Comparison of ENCODE assay signal across 1 cellular context in the genomic region with DNA sequence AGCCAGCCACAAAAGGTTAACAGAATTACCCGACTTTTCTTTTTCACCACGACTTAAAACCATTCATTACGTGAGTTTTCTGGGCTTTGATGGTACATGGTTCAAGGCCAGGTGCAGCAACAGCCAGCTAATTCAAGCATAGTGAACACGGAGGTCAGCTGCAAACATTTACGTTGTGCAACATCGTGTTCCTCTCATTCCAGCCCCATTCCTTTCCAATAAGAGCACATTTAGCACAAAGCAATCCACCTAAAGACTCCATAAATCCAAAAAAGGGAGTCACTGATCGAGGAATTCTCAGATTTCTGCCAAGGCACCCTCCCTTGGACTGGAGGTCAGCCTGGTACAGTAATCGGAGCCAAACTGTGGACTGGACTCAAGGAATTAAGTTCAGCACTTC.
TF ChIP-seq lines count a peak whose summit lies in the region.

No MANE protein-coding gene starts in this region.

TF ChIP-seq in HepG2, 621 proteins besides CTCF, POLR2A, EP300 and RAD21 (continued from another document and continues in another):
- TF ChIP-seq BRF2 (CRISPR knock-in tag; IDR thresholded peaks at IDR 0.05) (peak; percentile 55; the same call in 1 of the 2 replicates), SSRP1 (CRISPR knock-in tag; IDR thresholded peaks at IDR 0.05) (peak; percentile 89; the same call in 1 of the 2 replicates), ZNF3 (CRISPR knock-in tag; IDR thresholded peaks at IDR 0.05) (no peak), POLR2AphosphoS2 (IDR thresholded peaks at IDR 0.05; ENCODE audit: low read depth, low read length) (no peak), IRX3 (CRISPR knock-in tag; IDR thresholded peaks at IDR 0.05; ENCODE audit: borderline replicate concordance, low read depth) (0 out of 2 replicates have a peak, but pooled peaks have one; percentile 44), ZNF547 (CRISPR knock-in tag; IDR thresholded peaks at IDR 0.05) (no peak), ZBTB25 (CRISPR knock-in tag; IDR thresholded peaks at IDR 0.05) (0 out of 2 replicates have a peak, but pooled peaks have one; percentile 54), ZNF33B (CRISPR knock-in tag; IDR thresholded peaks at IDR 0.05) (no peak), ZBTB43 (CRISPR knock-in tag; conservative IDR thresholded peaks at IDR 0.05) (peak; percentile 87), CEBPB (IDR thresholded peaks at IDR 0.05; ENCODE audit: borderline replicate concordance, low read depth, low read length) (peak; percentile 99), ZBTB7B (CRISPR knock-in tag; IDR thresholded peaks at IDR 0.05) (peak; percentile 85), ZNF326 (CRISPR knock-in tag; IDR thresholded peaks at IDR 0.05; ENCODE audit: borderline replicate concordance) (no peak), ZNF484 (CRISPR knock-in tag; IDR thresholded peaks at IDR 0.05; ENCODE audit: borderline replicate concordance, low read depth) (no peak), ZNF10 (CRISPR knock-in tag; IDR thresholded peaks at IDR 0.05; ENCODE audit: borderline replicate concordance, low read depth) (no peak), ZNF282 (IDR thresholded peaks at IDR 0.05; ENCODE audit: partially characterized antibody) (no peak), DR1 (CRISPR knock-in tag; IDR thresholded peaks at IDR 0.05) (no peak), NFIC (IDR thresholded peaks at IDR 0.05; ENCODE audit: low read length) (peak; percentile 86), KDM6A (CRISPR knock-in tag; IDR thresholded peaks at IDR 0.05; ENCODE audit: low read depth) (peak; percentile 90), EHMT2 (IDR thresholded peaks at IDR 0.05; ENCODE audit: borderline replicate concordance, low read depth, low read length) (0 out of 2 replicates have a peak, but pooled peaks have one; percentile 45), ERF (CRISPR knock-in tag; IDR thresholded peaks at IDR 0.05) (peak; percentile 79; the same call in 1 of the 2 replicates), FOSL1 (CRISPR knock-in tag; IDR thresholded peaks at IDR 0.05; ENCODE audit: borderline replicate concordance) (no peak; the same call in 1 of the 2 replicates), ZFP36L1 (CRISPR knock-in tag; IDR thresholded peaks at IDR 0.05) (peak; percentile 67; the same call in 1 of the 2 replicates), KDM3A (CRISPR knock-in tag; IDR thresholded peaks at IDR 0.05; ENCODE audit: low read depth) (no peak; the same call in 1 of the 2 replicates), ZNF678 (CRISPR knock-in tag; IDR thresholded peaks at IDR 0.05) (no peak), SAP130 (CRISPR knock-in tag; IDR thresholded peaks at IDR 0.05; ENCODE audit: low read depth) (peak; percentile 86), ZNF567 (CRISPR knock-in tag; IDR thresholded peaks at IDR 0.05; ENCODE audit: borderline replicate concordance) (no peak), KLF16 (CRISPR knock-in tag; IDR thresholded peaks at IDR 0.05) (peak in 1 of 2 experiments; percentile 90; a peak in 2 of 4 replicates), MNT (IDR thresholded peaks at IDR 0.05) (no peak), SNAI1 (CRISPR knock-in tag; IDR thresholded peaks at IDR 0.05; ENCODE audit: borderline replicate concordance) (no peak), ZNF513 (CRISPR knock-in tag; conservative IDR thresholded peaks at IDR 0.05) (no peak), AHDC1 (CRISPR knock-in tag; IDR thresholded peaks at IDR 0.05; ENCODE audit: borderline replicate concordance) (peak; percentile 98), TCF7 (IDR thresholded peaks at IDR 0.05; ENCODE audit: low read depth) (peak; percentile 87), TEF (CRISPR knock-in tag; IDR thresholded peaks at IDR 0.05) (peak; percentile 77; the same call in 1 of the 2 replicates), ZNF296 (CRISPR knock-in tag; conservative IDR thresholded peaks at IDR 0.05) (no peak)
- TF ChIP-seq, protein P1, sequence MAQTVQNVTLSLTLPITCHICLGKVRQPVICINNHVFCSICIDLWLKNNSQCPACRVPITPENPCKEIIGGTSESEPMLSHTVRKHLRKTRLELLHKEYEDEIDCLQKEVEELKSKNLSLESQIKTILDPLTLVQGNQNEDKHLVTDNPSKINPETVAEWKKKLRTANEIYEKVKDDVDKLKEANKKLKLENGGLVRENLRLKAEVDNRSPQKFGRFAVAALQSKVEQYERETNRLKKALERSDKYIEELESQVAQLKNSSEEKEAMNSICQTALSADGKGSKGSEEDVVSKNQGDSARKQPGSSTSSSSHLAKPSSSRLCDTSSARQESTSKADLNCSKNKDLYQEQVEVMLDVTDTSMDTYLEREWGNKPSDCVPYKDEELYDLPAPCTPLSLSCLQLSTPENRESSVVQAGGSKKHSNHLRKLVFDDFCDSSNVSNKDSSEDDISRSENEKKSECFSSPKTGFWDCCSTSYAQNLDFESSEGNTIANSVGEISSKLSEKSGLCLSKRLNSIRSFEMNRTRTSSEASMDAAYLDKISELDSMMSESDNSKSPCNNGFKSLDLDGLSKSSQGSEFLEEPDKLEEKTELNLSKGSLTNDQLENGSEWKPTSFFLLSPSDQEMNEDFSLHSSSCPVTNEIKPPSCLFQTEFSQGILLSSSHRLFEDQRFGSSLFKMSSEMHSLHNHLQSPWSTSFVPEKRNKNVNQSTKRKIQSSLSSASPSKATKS (CRISPR knock-in tag; IDR thresholded peaks at IDR 0.05), result no peak
- TF ChIP-seq, protein P2, sequence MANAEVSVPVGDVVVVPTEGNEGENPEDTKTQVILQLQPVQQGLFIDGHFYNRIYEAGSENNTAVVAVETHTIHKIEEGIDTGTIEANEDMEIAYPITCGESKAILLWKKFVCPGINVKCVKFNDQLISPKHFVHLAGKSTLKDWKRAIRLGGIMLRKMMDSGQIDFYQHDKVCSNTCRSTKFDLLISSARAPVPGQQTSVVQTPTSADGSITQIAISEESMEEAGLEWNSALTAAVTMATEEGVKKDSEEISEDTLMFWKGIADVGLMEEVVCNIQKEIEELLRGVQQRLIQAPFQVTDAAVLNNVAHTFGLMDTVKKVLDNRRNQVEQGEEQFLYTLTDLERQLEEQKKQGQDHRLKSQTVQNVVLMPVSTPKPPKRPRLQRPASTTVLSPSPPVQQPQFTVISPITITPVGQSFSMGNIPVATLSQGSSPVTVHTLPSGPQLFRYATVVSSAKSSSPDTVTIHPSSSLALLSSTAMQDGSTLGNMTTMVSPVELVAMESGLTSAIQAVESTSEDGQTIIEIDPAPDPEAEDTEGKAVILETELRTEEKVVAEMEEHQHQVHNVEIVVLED (CRISPR knock-in tag; IDR thresholded peaks at IDR 0.05; ENCODE audit: borderline replicate concordance), result no peak; the same call in 1 of the 2 replicates
- TF ChIP-seq, protein P3, sequence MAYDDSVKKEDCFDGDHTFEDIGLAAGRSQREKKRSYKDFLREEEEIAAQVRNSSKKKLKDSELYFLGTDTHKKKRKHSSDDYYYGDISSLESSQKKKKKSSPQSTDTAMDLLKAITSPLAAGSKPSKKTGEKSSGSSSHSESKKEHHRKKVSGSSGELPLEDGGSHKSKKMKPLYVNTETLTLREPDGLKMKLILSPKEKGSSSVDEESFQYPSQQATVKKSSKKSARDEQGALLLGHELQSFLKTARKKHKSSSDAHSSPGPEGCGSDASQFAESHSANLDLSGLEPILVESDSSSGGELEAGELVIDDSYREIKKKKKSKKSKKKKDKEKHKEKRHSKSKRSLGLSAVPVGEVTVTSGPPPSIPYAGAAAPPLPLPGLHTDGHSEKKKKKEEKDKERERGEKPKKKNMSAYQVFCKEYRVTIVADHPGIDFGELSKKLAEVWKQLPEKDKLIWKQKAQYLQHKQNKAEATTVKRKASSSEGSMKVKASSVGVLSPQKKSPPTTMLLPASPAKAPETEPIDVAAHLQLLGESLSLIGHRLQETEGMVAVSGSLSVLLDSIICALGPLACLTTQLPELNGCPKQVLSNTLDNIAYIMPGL (CRISPR knock-in tag; IDR thresholded peaks at IDR 0.05; ENCODE audit: borderline replicate concordance in 1 of 2, low read depth in 1 of 2), result peak in 1 of 2 experiments; percentile 45; a peak in 2 of 4 replicates
